ENCODE assay signal across 1 cellular context in the genomic region with DNA sequence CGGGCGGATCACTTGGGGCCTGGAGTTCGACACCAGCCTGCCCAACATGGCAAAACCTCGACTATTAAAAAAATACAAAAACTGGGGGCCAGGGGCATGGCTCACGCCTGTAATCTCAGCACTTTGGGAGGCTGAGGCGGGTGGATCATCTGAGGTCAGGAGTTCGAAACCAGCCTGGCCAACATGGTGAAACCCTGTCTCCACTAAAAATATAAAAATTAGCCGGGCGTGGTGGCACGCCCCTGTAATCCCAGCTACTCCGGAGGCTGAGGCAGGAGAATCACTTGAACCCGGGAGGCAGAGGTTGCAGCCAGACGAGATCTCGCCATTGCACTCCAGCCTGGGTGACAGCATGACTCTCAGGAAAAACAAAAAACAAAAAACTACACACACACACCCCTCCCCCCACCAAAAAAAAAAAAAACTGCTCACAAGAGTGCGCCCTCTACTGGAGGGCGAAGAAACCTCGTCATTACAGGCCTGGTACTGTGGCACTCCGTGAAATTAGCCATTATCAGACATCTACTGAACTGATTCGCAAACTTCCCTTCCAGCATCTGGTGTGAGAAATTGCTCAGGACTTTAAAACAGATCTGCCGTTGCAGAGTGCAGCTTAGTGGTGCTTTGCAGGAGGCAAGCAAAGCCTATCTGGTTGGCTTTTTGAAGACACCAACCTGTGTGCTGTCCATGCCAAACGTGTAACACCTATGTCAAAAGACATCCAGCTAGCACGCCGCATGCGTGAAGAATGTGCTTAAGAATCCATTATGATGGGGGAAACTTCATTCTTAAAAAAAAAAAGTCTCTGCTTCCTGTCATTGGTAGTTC.
TF ChIP-seq lines count a peak whose summit lies in the region.

No MANE protein-coding gene starts in this region.

TF ChIP-seq in K562, 482 proteins besides CTCF, POLR2A, EP300 and RAD21 (continued from another document):
- TF ChIP-seq, protein P1, sequence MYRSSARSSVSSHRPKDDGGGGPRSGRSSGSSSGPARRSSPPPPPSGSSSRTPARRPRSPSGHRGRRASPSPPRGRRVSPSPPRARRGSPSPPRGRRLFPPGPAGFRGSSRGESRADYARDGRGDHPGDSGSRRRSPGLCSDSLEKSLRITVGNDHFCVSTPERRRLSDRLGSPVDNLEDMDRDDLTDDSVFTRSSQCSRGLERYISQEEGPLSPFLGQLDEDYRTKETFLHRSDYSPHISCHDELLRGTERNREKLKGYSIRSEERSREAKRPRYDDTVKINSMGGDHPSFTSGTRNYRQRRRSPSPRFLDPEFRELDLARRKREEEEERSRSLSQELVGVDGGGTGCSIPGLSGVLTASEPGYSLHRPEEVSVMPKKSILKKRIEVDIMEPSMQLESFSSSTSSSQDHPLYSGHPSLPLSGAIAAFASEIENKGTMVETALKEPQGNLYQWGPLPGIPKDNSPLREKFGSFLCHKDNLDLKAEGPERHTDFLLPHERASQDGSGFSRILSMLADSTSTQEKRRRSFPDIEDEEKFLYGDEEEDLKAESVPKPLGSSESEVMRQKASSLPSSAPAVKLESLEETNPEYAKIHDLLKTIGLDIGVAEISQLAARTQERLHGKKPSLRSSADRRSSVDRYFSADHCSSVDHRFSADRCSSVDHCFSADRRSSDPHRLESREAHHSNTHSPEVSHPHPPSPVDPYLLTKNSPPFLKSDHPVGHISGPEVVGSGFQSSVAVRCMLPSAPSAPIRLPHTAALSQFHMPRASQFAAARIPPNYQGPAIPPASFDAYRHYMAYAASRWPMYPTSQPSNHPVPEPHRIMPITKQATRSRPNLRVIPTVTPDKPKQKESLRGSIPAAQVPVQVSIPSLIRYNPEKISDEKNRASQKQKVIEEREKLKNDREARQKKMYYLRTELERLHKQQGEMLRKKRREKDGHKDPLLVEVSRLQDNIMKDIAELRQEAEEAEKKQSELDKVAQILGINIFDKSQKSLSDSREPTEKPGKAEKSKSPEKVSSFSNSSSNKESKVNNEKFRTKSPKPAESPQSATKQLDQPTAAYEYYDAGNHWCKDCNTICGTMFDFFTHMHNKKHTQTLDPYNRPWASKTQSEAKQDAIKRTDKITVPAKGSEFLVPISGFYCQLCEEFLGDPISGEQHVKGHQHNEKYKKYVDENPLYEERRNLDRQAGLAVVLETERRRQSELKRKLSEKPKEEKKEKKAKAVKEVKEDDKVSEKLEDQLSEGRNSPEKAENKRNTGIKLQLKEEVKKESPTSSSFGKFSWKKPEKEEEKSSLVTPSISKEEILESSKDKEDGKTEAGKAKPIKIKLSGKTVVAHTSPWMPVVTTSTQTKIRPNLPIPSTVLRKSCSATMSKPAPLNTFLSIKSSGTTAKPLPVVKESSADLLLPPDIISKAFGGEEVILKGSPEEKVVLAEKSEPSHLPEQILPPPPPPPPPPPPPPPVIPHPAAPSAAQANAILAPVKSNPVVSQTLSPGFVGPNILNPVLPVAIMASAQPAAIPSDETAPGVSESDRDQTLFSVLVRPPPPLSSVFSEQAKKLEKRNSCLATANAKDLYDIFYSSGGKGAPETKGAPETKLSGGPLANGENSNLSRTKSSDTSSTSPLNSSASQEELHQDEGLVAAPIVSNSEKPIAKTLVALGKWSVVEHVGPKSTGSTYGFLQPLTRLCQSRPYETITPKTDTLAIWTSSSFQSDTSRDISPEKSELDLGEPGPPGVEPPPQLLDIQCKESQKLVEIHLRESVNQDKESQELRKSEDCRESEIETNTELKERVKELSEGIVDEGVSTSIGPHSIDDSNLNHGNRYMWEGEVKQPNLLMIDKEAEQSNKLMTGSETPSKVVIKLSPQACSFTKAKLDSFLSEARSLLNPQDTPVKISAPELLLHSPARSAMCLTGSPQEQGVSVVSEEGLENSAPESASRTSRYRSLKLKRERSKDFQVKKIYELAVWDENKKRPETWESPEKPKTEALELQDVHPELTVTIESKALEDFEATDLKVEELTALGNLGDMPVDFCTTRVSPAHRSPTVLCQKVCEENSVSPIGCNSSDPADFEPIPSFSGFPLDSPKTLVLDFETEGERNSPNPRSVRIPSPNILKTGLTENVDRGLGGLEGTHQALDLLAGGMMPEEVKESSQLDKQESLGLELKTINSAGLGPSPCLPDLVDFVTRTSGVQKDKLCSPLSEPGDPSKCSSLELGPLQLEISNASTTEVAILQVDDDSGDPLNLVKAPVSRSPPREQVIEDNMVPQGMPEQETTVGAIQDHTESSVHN (IDR thresholded peaks at IDR 0.05; ENCODE audit: borderline replicate concordance in 1 of 2, low read depth in 1 of 2): 0 out of 4 replicates have a peak, but pooled peaks of 1 of the 2 experiments have one; percentile 15
- peak; percentile 59 for TF ChIP-seq JUND (IDR thresholded peaks at IDR 0.05; ENCODE audit: borderline replicate concordance, low read depth, low read length)
- peak; percentile 38; the same call in 2 of the 3 replicates for TF ChIP-seq JUND (tag; IDR thresholded peaks at IDR 0.05; ENCODE audit: borderline replicate concordance, low read depth, low read length)
- 0 out of 2 replicates have a peak, but pooled peaks have one; percentile 22 for TF ChIP-seq TOE1 (IDR thresholded peaks at IDR 0.05; ENCODE audit: borderline replicate concordance)
- TF ChIP-seq TOE1 (CRISPR knock-in tag; IDR thresholded peaks at IDR 0.05; ENCODE audit: borderline replicate concordance, low read depth): no peak
- TF ChIP-seq CREB1 (IDR thresholded peaks at IDR 0.05): peak; percentile 49; the same call in 1 of the 2 replicates
- TF ChIP-seq CREB1 (CRISPR knock-in tag; IDR thresholded peaks at IDR 0.05): peak; percentile 53; the same call in 1 of the 2 replicates
- TF ChIP-seq ARID1B (IDR thresholded peaks at IDR 0.05): peak; percentile 71
- peak; percentile 65; the same call in 1 of the 2 replicates for TF ChIP-seq ARID2 (IDR thresholded peaks at IDR 0.05)
- TF ChIP-seq FOXA1 (IDR thresholded peaks at IDR 0.05; ENCODE audit: borderline replicate concordance): no peak
- peak; percentile 73; the same call in 1 of the 2 replicates for TF ChIP-seq GATAD2A (IDR thresholded peaks at IDR 0.05)
- TF ChIP-seq BCOR (IDR thresholded peaks at IDR 0.05): peak; percentile 75
- TF ChIP-seq NRF1 (conservative IDR thresholded peaks at IDR 0.05 in 1 of 2, IDR thresholded peaks at IDR 0.05 in 1 of 2): 0 out of 4 replicates have a peak, but pooled peaks of 1 of the 2 experiments have one; percentile 12
- peak; percentile 16; the same call in 1 of the 2 replicates for TF ChIP-seq C11orf30 (IDR thresholded peaks at IDR 0.05; ENCODE audit: low read depth)
- 0 out of 2 replicates have a peak, but pooled peaks have one; percentile 16 for TF ChIP-seq MEF2D (tag; conservative IDR thresholded peaks at IDR 0.05; ENCODE audit: low read depth)
- TF ChIP-seq KLF16 (IDR thresholded peaks at IDR 0.05): peak; percentile 50; the same call in 1 of the 2 replicates
- TF ChIP-seq, protein P2, sequence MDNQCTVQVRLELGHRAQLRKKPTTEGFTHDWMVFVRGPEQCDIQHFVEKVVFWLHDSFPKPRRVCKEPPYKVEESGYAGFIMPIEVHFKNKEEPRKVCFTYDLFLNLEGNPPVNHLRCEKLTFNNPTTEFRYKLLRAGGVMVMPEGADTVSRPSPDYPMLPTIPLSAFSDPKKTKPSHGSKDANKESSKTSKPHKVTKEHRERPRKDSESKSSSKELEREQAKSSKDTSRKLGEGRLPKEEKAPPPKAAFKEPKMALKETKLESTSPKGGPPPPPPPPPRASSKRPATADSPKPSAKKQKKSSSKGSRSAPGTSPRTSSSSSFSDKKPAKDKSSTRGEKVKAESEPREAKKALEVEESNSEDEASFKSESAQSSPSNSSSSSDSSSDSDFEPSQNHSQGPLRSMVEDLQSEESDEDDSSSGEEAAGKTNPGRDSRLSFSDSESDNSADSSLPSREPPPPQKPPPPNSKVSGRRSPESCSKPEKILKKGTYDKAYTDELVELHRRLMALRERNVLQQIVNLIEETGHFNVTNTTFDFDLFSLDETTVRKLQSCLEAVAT (IDR thresholded peaks at IDR 0.05): peak; percentile 81 to 92; a peak in 3 of 4 replicates
- no peak for TF ChIP-seq HMG20A (CRISPR knock-in tag; conservative IDR thresholded peaks at IDR 0.05)
- TF ChIP-seq PTRF (tag; IDR thresholded peaks at IDR 0.05): no peak
- TF ChIP-seq, protein P3, sequence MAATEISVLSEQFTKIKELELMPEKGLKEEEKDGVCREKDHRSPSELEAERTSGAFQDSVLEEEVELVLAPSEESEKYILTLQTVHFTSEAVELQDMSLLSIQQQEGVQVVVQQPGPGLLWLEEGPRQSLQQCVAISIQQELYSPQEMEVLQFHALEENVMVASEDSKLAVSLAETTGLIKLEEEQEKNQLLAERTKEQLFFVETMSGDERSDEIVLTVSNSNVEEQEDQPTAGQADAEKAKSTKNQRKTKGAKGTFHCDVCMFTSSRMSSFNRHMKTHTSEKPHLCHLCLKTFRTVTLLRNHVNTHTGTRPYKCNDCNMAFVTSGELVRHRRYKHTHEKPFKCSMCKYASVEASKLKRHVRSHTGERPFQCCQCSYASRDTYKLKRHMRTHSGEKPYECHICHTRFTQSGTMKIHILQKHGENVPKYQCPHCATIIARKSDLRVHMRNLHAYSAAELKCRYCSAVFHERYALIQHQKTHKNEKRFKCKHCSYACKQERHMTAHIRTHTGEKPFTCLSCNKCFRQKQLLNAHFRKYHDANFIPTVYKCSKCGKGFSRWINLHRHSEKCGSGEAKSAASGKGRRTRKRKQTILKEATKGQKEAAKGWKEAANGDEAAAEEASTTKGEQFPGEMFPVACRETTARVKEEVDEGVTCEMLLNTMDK (IDR thresholded peaks at IDR 0.05; ENCODE audit: borderline replicate concordance, insufficient read depth, low read depth, low read length, poor library complexity, severe bottlenecking): peak; percentile 79
- TF ChIP-seq FOXK2 (conservative IDR thresholded peaks at IDR 0.05 in 1 of 2, IDR thresholded peaks at IDR 0.05 in 1 of 2; ENCODE audit: low read depth in 2 of 2): peak; percentile 51 to 73; a peak in 3 of 4 replicates
- TF ChIP-seq STAT5A (IDR thresholded peaks at IDR 0.05; ENCODE audit: borderline replicate concordance, low read length): peak; percentile 16; the same call in 1 of the 2 replicates
- TF ChIP-seq SLC30A9 (CRISPR knock-in tag; IDR thresholded peaks at IDR 0.05): no peak
- no peak for TF ChIP-seq PCBP1 (IDR thresholded peaks at IDR 0.05; ENCODE audit: low read depth, low read length, poor library complexity, severe bottlenecking)
- TF ChIP-seq, protein P4, sequence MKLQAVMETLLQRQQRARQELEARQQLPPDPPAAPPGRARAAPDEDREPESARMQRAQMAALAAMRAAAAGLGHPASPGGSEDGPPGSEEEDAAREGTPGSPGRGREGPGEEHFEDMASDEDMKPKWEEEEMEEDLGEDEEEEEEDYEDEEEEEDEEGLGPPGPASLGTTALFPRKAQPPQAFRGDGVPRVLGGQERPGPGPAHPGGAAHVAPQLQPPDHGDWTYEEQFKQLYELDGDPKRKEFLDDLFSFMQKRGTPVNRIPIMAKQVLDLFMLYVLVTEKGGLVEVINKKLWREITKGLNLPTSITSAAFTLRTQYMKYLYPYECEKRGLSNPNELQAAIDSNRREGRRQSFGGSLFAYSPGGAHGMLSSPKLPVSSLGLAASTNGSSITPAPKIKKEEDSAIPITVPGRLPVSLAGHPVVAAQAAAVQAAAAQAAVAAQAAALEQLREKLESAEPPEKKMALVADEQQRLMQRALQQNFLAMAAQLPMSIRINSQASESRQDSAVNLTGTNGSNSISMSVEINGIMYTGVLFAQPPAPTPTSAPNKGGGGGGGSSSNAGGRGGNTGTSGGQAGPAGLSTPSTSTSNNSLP (IDR thresholded peaks at IDR 0.05; ENCODE audit: borderline replicate concordance, low read depth, low read length): 0 out of 2 replicates have a peak, but pooled peaks have one; percentile 16
- no peak for TF ChIP-seq RFX1 (IDR thresholded peaks at IDR 0.05)
- TF ChIP-seq MYBL2 (IDR thresholded peaks at IDR 0.05; ENCODE audit: low read depth): no peak
- no peak for TF ChIP-seq MYBL2 (CRISPR knock-in tag; IDR thresholded peaks at IDR 0.05; ENCODE audit: borderline replicate concordance)
- TF ChIP-seq, protein P5, sequence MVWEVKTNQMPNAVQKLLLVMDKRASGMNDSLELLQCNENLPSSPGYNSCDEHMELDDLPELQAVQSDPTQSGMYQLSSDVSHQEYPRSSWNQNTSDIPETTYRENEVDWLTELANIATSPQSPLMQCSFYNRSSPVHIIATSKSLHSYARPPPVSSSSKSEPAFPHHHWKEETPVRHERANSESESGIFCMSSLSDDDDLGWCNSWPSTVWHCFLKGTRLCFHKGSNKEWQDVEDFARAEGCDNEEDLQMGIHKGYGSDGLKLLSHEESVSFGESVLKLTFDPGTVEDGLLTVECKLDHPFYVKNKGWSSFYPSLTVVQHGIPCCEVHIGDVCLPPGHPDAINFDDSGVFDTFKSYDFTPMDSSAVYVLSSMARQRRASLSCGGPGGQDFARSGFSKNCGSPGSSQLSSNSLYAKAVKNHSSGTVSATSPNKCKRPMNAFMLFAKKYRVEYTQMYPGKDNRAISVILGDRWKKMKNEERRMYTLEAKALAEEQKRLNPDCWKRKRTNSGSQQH (CRISPR knock-in tag; IDR thresholded peaks at IDR 0.05): peak; percentile 31; the same call in 1 of the 2 replicates
- peak; percentile 84 for TF ChIP-seq CC2D1A (IDR thresholded peaks at IDR 0.05)
- peak; percentile 44; the same call in 1 of the 2 replicates for TF ChIP-seq SUPT5H (IDR thresholded peaks at IDR 0.05)
- TF ChIP-seq CREM (IDR thresholded peaks at IDR 0.05; ENCODE audit: low read depth): peak; percentile 80
- TF ChIP-seq MTA1 (IDR thresholded peaks at IDR 0.05; ENCODE audit: borderline replicate concordance): peak; percentile 81
- TF ChIP-seq ARNT (IDR thresholded peaks at IDR 0.05): peak; percentile 69 to 87; a peak in 3 of 4 replicates
- 0 out of 2 replicates have a peak, but pooled peaks have one; percentile 38 for TF ChIP-seq HDGF (IDR thresholded peaks at IDR 0.05)
- TF ChIP-seq SMARCC2 (IDR thresholded peaks at IDR 0.05; ENCODE audit: low read depth): 0 out of 2 replicates have a peak, but pooled peaks have one; percentile 13
- TF ChIP-seq XRCC5 (IDR thresholded peaks at IDR 0.05; ENCODE audit: low read depth, low read length): peak; percentile 88; the same call in 1 of the 2 replicates
